ENCODE assay signal across 1 cellular context in genomic region chr6:132167966-132168365, GRCh38.
TF ChIP-seq lines count a peak whose summit lies in the region.

No MANE protein-coding gene starts in this region.

TF ChIP-seq in GM23338, 12 proteins besides CTCF, POLR2A, EP300 and RAD21:
- TF ChIP-seq ETS1 (IDR thresholded peaks at IDR 0.05) (no peak), NANOG (IDR thresholded peaks at IDR 0.05; ENCODE audit: borderline replicate concordance) (no peak), ZNF462 (CRISPR knock-in tag; IDR thresholded peaks at IDR 0.05) (no peak), REST (IDR thresholded peaks at IDR 0.05; ENCODE audit: unreplicated experiment) (no peak), CREB1 (CRISPR knock-in tag; IDR thresholded peaks at IDR 0.05; ENCODE audit: low read depth) (no peak), POLR2AphosphoS5 (IDR thresholded peaks at IDR 0.05; ENCODE audit: low read depth) (no peak), EZH2 (IDR thresholded peaks at IDR 0.05; ENCODE audit: low read depth, unreplicated experiment) (no peak), JUNB (IDR thresholded peaks at IDR 0.05; ENCODE audit: unreplicated experiment) (no peak)
